17 cellular contexts compared by ENCODE assay signal in the genomic region with DNA sequence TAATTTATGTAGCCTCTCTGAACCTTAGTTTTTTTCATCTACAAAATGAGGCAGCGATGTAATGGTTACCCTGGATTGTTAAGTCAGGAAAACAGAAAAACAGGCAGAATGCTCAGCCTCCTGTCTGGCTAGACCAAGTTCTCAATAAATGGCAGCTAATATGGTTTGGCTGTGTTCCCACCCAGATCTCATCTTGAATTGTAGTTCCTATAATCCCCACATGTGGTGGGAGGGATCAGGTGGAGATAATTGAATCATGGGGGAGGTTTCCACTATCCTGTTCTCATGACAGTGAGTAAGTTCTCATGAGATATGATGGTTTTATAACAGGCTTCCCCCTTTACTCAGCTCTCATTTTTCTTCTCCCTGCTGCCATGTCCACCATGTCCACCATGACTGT.
DNase-seq lines count a peak whose midpoint lies in the region; ATAC-seq and TF ChIP-seq lines count a peak whose summit lies in the region.
"Had no signal": no experiment of that assay in that cellular context is flagged by ENCODE, and none has a peak within 500 bp of the region (broad histone marks: within the 10 kb centered on the region; RNA-seq: fewer than 3 reads in every experiment).

No MANE protein-coding gene starts in this region.

- H3K4me3 ChIP-seq in BE2C (ENCODE audit: low read depth, low read length), result no peak overlapping the region
- no peak overlapping the region for H3K4me3 ChIP-seq in upper lobe of left lung
- H3K4me3 ChIP-seq: BLaER1 treated with 17β-estradiol and CSF1 and Interleukin-3, amounts not matched to agents 10 nM and 100 nM; GM12878; GM23248 had no signal

- no peak for TF ChIP-seq POLR2A in upper lobe of left lung (IDR thresholded peaks at IDR 0.05)

- H3K9me3 ChIP-seq in BE2C (no peaks in the 10 kb centered on the region), upper lobe of left lung (no peaks in the 10 kb centered on the region)
- H3K9me3 ChIP-seq: BLaER1 treated with 17β-estradiol and CSF1 and Interleukin-3, amounts not matched to agents 10 nM and 100 nM had no signal

- no peaks in the 10 kb centered on the region for H3K36me3 ChIP-seq in BE2C
- H3K36me3 ChIP-seq in upper lobe of left lung, result no peaks in the 10 kb centered on the region
- H3K36me3 ChIP-seq: BLaER1 treated with 17β-estradiol and CSF1 and Interleukin-3, amounts not matched to agents 10 nM and 100 nM had no signal

- DNase-seq in BE2C (peak; percentile 64), NCI-H2171 treated with DMSO at 0.1 percent for 48 hours (lab: John Stamatoyannopoulos, UW) (peak; percentile 44), OCI-M1 (lab: John Stamatoyannopoulos, UW) (peak; percentile 14), upper lobe of left lung (no peak)
- DNase-seq: CD4-positive, alpha-beta T cell; CD8-positive, alpha-beta memory T cell; DMS 273 treated with DMSO at 0.1 percent for 48 hours; DMS79; EL; GDM1; GM23248; H7; HCEC 1CT had no signal

- ATAC-seq in GM19023 (IDR thresholded peaks at IDR 0.05; ENCODE audit: unreplicated experiment) (no peak), HG02763 (IDR thresholded peaks at IDR 0.05; ENCODE audit: unreplicated experiment) (no peak), upper lobe of left lung (ENCODE audit: low FRiP score in 2 of 2) (no peak)

- H3K27me3 ChIP-seq in BE2C (no peaks in the 10 kb centered on the region), upper lobe of left lung (no peaks in the 10 kb centered on the region)
- H3K27me3 ChIP-seq: BLaER1 treated with 17β-estradiol and CSF1 and Interleukin-3, amounts not matched to agents 10 nM and 100 nM had no signal

- TF ChIP-seq CTCF in BE2C (IDR thresholded peaks at IDR 0.05; ENCODE audit: low read depth, low read length) (0 out of 2 replicates have a peak, but pooled peaks have one; percentile 12), upper lobe of left lung (IDR thresholded peaks at IDR 0.05) (no peak)

- no peak overlapping the region for H3K27ac ChIP-seq in upper lobe of left lung
- H3K27ac ChIP-seq: BLaER1 treated with 17β-estradiol and CSF1 and Interleukin-3, amounts not matched to agents 10 nM and 100 nM; GM23248 had no signal

- TF ChIP-seq EP300 in upper lobe of left lung (IDR thresholded peaks at IDR 0.05), result no peak

- peaks cover 12% of the 10 kb centered on the region for H3K4me1 ChIP-seq in BE2C
- H3K4me1 ChIP-seq in upper lobe of left lung, result no peaks in the 10 kb centered on the region

- WGBS in upper lobe of left lung, 2 donors, result 95 to 100% methylated on average over 1 of the region's 1 CpG

Comparison
In these comparisons a context has a peak if more than half of its experiments do, and no peak if none do; other contexts are left out.
1. DNase-seq: peak in BE2C (single experiment), NCI-H2171 treated with DMSO at 0.1 percent for 48 hours (single experiment) and OCI-M1 (single experiment); none in upper lobe of left lung (0 of 2).